Comparison of ENCODE assay signal across 33 cellular contexts in the genomic region with DNA sequence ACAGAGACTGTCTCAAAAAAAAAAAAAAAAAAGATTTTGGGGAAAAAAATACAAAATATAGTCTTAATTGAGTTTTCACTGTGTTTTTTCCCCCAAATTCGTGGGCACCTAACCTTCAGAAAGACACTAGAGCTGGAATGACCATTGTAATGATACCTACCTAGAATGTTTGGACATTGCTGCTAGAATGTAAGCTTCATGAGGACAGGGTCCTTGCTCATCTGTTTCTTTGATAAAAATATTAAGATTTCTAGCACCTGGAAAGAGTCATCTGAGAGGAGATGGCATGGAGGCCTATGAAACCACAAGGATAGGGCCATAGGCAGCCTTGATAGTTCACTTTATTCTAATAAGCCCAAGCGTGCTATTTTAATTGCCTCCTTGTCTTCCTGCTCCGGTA.
"Had no signal": no experiment of that assay in that cellular context is flagged by ENCODE, and none has a peak within 500 bp of the region (broad histone marks: within the 10 kb centered on the region; RNA-seq: fewer than 3 reads in every experiment).

No MANE protein-coding gene starts in this region.

- DNase-seq: activated effector memory CD4-positive, alpha-beta T cell treated with anti-CD3 and anti-CD28 coated beads, Interleukin-2, amount 50 U/mL, for 16 hours; activated effector memory CD4-positive, alpha-beta T cell treated with Interleukin-2 at 50 U/mL for 16 hours; activated gamma-delta T cell; activated gamma-delta T cell treated with Interleukin-2 at 50 U/mL for 16 hours; activated naive CD4-positive, alpha-beta T cell; activated naive CD4-positive, alpha-beta T cell treated with anti-CD3 and anti-CD28 coated beads for 36 hours; activated naive CD4-positive, alpha-beta T cell treated with anti-CD3 and anti-CD28 coated beads, Interleukin-2, amount 10 ng/mL, durations not matched to agents 7 days and 5 days; activated naive CD4-positive, alpha-beta T cell treated with anti-CD3 and anti-CD28 coated beads, Interleukin-2, amount 50 U/mL, for 16 hours; activated naive CD4-positive, alpha-beta T cell treated with Interleukin-2 at 50 U/mL for 16 hours; activated naive CD8-positive, alpha-beta T cell treated with anti-CD3 and anti-CD28 coated beads for 36 hours; activated naive CD8-positive, alpha-beta T cell treated with anti-CD3 and anti-CD28 coated beads, Interleukin-2, amount 10 ng/mL, durations not matched to agents 7 days and 5 days; activated naive CD8-positive, alpha-beta T cell treated with anti-CD3 and anti-CD28 coated beads, Interleukin-2, amount 50 U/mL, for 24 hours; activated T-cell treated with anti-CD3 and anti-CD28 coated beads, Interleukin-2, amount 50 U/mL, for 24 hours; activated T-cell treated with anti-CD3 and anti-CD28 coated beads, Interleukin-2, amount 50 U/mL, for 4 hours; activated T-cell treated with anti-CD3 and anti-CD28 coated beads, Interleukin-2, amount 50 U/mL, for 48 hours; activated T-cell treated with anti-CD3 and anti-CD28 coated beads, Interleukin-2, amount 50 U/mL, for 72 hours; adrenal gland; amniotic stem cell; amygdala; anterior cingulate cortex; aorta; body of pancreas; brain microvascular endothelial cell; caudate nucleus; central memory CD4-positive, alpha-beta T cell; cerebellar nuclear complex had no signal

- FAIRE-seq: astrocyte, bronchial epithelial cell had no signal

- H3K27ac ChIP-seq: adrenal gland, ascending aorta, body of pancreas, brain microvascular endothelial cell, breast epithelium, cardiac muscle cell had no signal

- H3K4me3 ChIP-seq: adrenal gland, ascending aorta, body of pancreas, breast epithelium, cardiac muscle cell had no signal

- H3K9me3 ChIP-seq: adrenal gland, ascending aorta, body of pancreas, breast epithelium had no signal

- H3K4me1 ChIP-seq: ascending aorta had no signal

- H3K36me3 ChIP-seq: adrenal gland, ascending aorta, brain microvascular endothelial cell, breast epithelium, cardiac muscle cell had no signal

- ATAC-seq: activated naive CD4-positive, alpha-beta T cell treated with anti-CD3 and anti-CD28 coated beads, Interleukin-2, amount 50 U/mL, for 72 hours; activated naive CD8-positive, alpha-beta T cell treated with anti-CD3 and anti-CD28 coated beads, Interleukin-2, amount 50 U/mL, for 24 hours; activated T-cell treated with anti-CD3 and anti-CD28 coated beads, Interleukin-2, amount 50 U/mL, for 4 hours; activated T-cell treated with anti-CD3 and anti-CD28 coated beads, Interleukin-2, amount 50 U/mL, for 72 hours; activated T-helper 17 cell treated with anti-CD3 and anti-CD28 coated beads, Interleukin-2, amount 50 U/mL, for 72 hours; body of pancreas had no signal

- H3K27me3 ChIP-seq: adrenal gland, ascending aorta, body of pancreas, brain microvascular endothelial cell, breast epithelium, cardiac muscle cell had no signal
